In the genomic region with DNA sequence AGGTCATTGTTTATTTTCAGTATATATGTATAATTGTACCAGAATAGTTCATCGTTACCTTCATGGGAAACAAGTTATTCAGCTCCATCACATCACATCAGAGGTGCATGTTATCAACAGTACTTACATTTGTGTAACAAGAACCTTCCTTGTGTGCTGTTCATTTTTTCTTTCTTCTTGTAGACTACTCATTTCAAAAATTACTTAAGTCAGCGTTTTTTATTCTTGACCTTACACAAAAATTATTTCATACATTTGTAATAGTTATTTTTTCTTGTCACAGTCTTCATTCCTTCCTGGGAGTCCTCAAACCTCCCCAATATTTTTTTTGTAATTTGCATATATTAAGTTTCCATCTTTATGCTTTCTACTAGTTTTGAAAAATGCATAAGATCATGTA, we compare ENCODE assay signal across 8 cellular contexts.
"Had no signal": no experiment of that assay in that cellular context is flagged by ENCODE, and none has a peak within 500 bp of the region (broad histone marks: within the 10 kb centered on the region; RNA-seq: fewer than 3 reads in every experiment).

No MANE protein-coding gene starts in this region.

- DNase-seq: GM23248, GOT3, H9, HFFc6, KG1 had no signal

- H2AFZ ChIP-seq: GM23248 had no signal

- H3K9ac ChIP-seq: GM23248 had no signal

- H3K27ac ChIP-seq: GM23248, HL-60 had no signal

- H3K4me3 ChIP-seq: GM23248 had no signal

- ATAC-seq: HCT116 had no signal

- FAIRE-seq: H54 had no signal
